In genomic region chr2:214261683-214262082, GRCh38 we compare ENCODE assay signal across 17 cellular contexts.
"Had no signal": no experiment of that assay in that cellular context is flagged by ENCODE, and none has a peak within 500 bp of the region (broad histone marks: within the 10 kb centered on the region; RNA-seq: fewer than 3 reads in every experiment).

No MANE protein-coding gene starts in this region.

- H3K4me1 Mint-ChIP-seq: naive thymus-derived CD8-positive, alpha-beta T cell had no signal

- H3K4me3 Mint-ChIP-seq: activated CD4-positive, alpha-beta memory T cell treated with anti-CD3 and anti-CD28 coated beads for 36 hours; activated naive CD8-positive, alpha-beta T cell; dendritic cell treated with granulocyte-macrophage colony-stimulating factor and Interleukin-4, amounts not matched to agents 40 ng/mL and 50 ng/mL, for 4 days; naive thymus-derived CD8-positive, alpha-beta T cell had no signal

- DNase-seq: activated CD4-positive, alpha-beta memory T cell treated with anti-CD3 and anti-CD28 coated beads for 36 hours; activated gamma-delta T cell; activated T-cell treated with anti-CD3 and anti-CD28 coated beads, Interleukin-2, amount 50 U/mL, for 48 hours; caudate nucleus; erythroblast; left lung; mucosa of descending colon; naive thymus-derived CD8-positive, alpha-beta T cell; occipital lobe; stimulated activated CD4-positive, alpha-beta T cell treated with anti-CD3 and anti-CD28 coated beads, Interleukin-2, amount 100 ng/mL, for 48 hours; stimulated activated CD8-positive, alpha-beta memory T cell treated with anti-CD3 and anti-CD28 coated beads, Interleukin-4, amount 100 ng/mL, for 48 hours; stimulated activated naive CD8-positive, alpha-beta T cell treated with anti-CD3 and anti-CD28 coated beads, Interleukin-15, Interleukin-2, amounts not matched to agents 100 U/mL and 50 U/mL, for 24 hours; T1000; upper lobe of right lung had no signal

- H3K4me3 ChIP-seq: ascending aorta, left lung, mucosa of descending colon, upper lobe of right lung had no signal

- H3K9me3 ChIP-seq: ascending aorta, left lung, mucosa of descending colon, upper lobe of right lung had no signal

- H3K27me3 Mint-ChIP-seq: activated CD4-positive, alpha-beta memory T cell treated with anti-CD3 and anti-CD28 coated beads for 36 hours; activated naive CD8-positive, alpha-beta T cell; dendritic cell treated with granulocyte-macrophage colony-stimulating factor and Interleukin-4, amounts not matched to agents 40 ng/mL and 50 ng/mL, for 4 days had no signal

- H3K36me3 ChIP-seq: ascending aorta, left lung, upper lobe of right lung had no signal

- H3K27me3 ChIP-seq: ascending aorta, left lung, upper lobe of right lung had no signal

- H3K27ac Mint-ChIP-seq: activated CD4-positive, alpha-beta memory T cell treated with anti-CD3 and anti-CD28 coated beads for 36 hours; activated naive CD8-positive, alpha-beta T cell; dendritic cell treated with granulocyte-macrophage colony-stimulating factor and Interleukin-4, amounts not matched to agents 40 ng/mL and 50 ng/mL, for 4 days; naive thymus-derived CD8-positive, alpha-beta T cell had no signal

- H3K4me1 ChIP-seq: ascending aorta, left lung, upper lobe of right lung had no signal

- ATAC-seq: left lung; mucosa of descending colon; naive thymus-derived CD8-positive, alpha-beta T cell; stimulated activated naive CD8-positive, alpha-beta T cell treated with anti-CD3 and anti-CD28 coated beads, Interleukin-15, Interleukin-2, amounts not matched to agents 100 U/mL and 50 U/mL, for 24 hours; upper lobe of right lung had no signal

- H3K36me3 Mint-ChIP-seq: activated CD4-positive, alpha-beta memory T cell treated with anti-CD3 and anti-CD28 coated beads for 36 hours; activated naive CD8-positive, alpha-beta T cell; naive thymus-derived CD8-positive, alpha-beta T cell had no signal
